In the genomic region with DNA sequence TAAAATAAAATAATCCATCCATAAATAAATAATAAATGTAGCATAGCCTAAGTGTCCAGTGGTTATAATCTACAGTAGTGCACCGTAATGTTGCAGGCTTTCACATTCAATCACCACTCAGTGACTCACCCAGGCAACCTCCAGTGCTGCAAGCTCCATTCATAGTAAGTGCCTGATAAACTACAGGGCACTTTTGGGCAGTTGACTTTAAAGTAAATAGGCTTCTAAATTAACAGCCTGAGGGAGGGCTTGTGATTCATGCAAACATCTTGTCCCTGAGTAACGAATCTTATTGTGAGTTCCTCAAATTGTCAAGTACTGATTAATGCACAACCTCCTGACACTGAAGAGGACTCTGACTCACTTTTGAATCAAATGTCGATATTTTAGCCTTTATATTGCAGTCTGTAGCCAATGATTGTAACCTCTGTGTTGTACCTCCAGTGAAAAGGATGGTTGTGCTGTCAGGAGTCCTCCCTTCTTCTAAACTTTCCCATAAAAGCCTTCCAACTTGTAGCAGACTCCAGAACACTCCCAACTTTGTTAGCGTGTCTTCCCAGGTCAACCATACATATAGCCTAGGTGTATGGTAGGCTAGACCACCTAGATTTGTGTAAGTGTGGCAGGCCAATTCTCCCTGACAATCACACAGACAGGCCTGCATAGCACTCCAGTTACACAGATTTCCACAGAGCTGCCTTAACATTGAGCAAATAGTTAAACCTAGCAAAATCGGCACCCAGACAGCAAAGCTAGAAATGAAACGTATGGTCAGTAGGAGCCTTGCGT, we compare ENCODE assay signal across 8 cellular contexts. TPM values are rescaled to one million over a fixed set of nuclear protein-coding genes. Genes with fewer than 3 reads are reported as not detected.
DNase-seq lines count a peak whose midpoint lies in the region; ATAC-seq and TF ChIP-seq lines count a peak whose summit lies in the region.
"Had no signal": no experiment of that assay in that cellular context is flagged by ENCODE, and none has a peak within 500 bp of the region (broad histone marks: within the 10 kb centered on the region; RNA-seq: fewer than 3 reads in every experiment).

No MANE protein-coding gene starts in this region.

- no peaks in the 10 kb centered on the region for H3K9me3 ChIP-seq in osteoblast (ENCODE audit: low read depth, low read length)

- TF ChIP-seq CTCF in osteoblast (IDR thresholded peaks at IDR 0.05; ENCODE audit: extremely low read depth, low read depth, low read length) (no peak), GM20000 (IDR thresholded peaks at IDR 0.05; ENCODE audit: extremely low read depth, missing control alignments) (no peak)

- ATAC-seq in HG02642 (IDR thresholded peaks at IDR 0.05; ENCODE audit: poor library complexity, unreplicated experiment), result no peak

- DNase-seq in GM03348 (ENCODE audit: low spot score) (peak; percentile 51), NCI-H226 (peak; percentile 80), dermis blood vessel endothelial cell (peak; percentile 64), osteoblast (ENCODE audit: insufficient read length, low spot score, missing footprints) (peak; percentile 91), germinal center (ENCODE audit: low spot score) (no peak), GM20000 (ENCODE audit: low spot score) (no peak)
- DNase-seq: NCI-H187 treated with DMSO at 0.1 percent for 48 hours had no signal

- peak overlapping the region; percentile 61 for H3K27ac ChIP-seq in osteoblast (ENCODE audit: low read depth, low read length)

- no peaks in the 10 kb centered on the region for H4K20me1 ChIP-seq in osteoblast (ENCODE audit: insufficient read depth, low read length)

- H3K27me3 ChIP-seq in osteoblast (ENCODE audit: insufficient read depth, low read length), result no peaks in the 10 kb centered on the region

- peak overlapping the region; percentile 43 for H2AFZ ChIP-seq in osteoblast (ENCODE audit: low read length)

- H3K36me3 ChIP-seq in osteoblast (ENCODE audit: insufficient read depth, low read length), result no peaks in the 10 kb centered on the region

- H3K4me1 ChIP-seq in osteoblast (ENCODE audit: insufficient read depth, low read length), result peaks cover 12% of the 10 kb centered on the region

- H3K79me2 ChIP-seq in osteoblast (ENCODE audit: insufficient read depth, low read length), result no peaks in the 10 kb centered on the region

- no peak overlapping the region for H3K4me3 ChIP-seq in osteoblast (ENCODE audit: insufficient read depth, low read length)

- peak overlapping the region; percentile 6 for H3K4me2 ChIP-seq in osteoblast (ENCODE audit: insufficient read depth, low read length)

RNA-seq across cellular contexts. Expression of gene BICD1, which starts 54.9 kb away (rescaled TPM):
- total RNA-seq in dermis blood vessel endothelial cell (14.8 and 15.0 TPM in 2 replicates), osteoblast (17.7 and 21.0 TPM in 2 replicates)

Comparison
In these comparisons a context has a peak if more than half of its experiments do, and no peak if none do; other contexts are left out.
1. DNase-seq: peak in GM03348 (single experiment), NCI-H226 (single experiment), dermis blood vessel endothelial cell (single experiment) and osteoblast (single experiment); none in germinal center (single experiment) and GM20000 (single experiment).